15 cellular contexts compared by ENCODE assay signal in the genomic region with DNA sequence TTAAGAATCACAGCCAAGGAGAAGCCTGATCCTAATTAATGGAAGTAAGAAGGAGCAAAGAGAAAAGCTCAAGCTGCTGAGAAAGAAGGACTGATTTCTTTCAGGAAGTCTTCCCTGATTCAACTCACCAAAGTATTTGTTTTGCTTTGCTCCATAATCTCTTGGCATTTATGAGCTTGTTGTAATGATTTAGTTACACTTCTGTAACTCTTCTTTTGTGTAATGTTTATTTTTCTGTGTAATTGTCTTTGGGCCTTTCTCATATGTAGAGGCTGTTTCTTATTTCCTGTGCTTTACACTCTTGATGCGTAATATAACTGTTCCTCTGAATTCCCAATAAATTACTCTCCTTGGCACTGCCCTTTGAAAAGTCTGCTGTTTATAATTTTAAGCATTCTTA.
"Had no signal": no experiment of that assay in that cellular context is flagged by ENCODE, and none has a peak within 500 bp of the region (broad histone marks: within the 10 kb centered on the region; RNA-seq: fewer than 3 reads in every experiment).

No MANE protein-coding gene starts in this region.

- H3K4me3 ChIP-seq: colonic mucosa, heart left ventricle, left ventricle myocardium inferior, ovary, sigmoid colon, thyroid gland had no signal

- H3K27me3 ChIP-seq: colonic mucosa, ovary, sigmoid colon, thyroid gland had no signal

- H3K9me3 ChIP-seq: colonic mucosa, heart left ventricle, left ventricle myocardium inferior, ovary, sigmoid colon, thyroid gland had no signal

- H3K27ac ChIP-seq: colonic mucosa, heart left ventricle, left ventricle myocardium inferior, ovary, sigmoid colon, thyroid gland had no signal

- H3K36me3 ChIP-seq: colonic mucosa, heart left ventricle, left ventricle myocardium inferior, ovary, sigmoid colon, thyroid gland had no signal

- DNase-seq: activated CD4-positive, alpha-beta T cell treated with anti-CD3 and anti-CD28 coated beads, Interleukin-2, amount 10 ng/mL, durations not matched to agents 7 days and 5 days; activated CD4-positive, CD25-positive, alpha-beta regulatory T cell; activated CD8-positive, alpha-beta memory T cell treated with anti-CD3 and anti-CD28 coated beads, Interleukin-2, amount 50 U/mL, for 48 hours; activated gamma-delta T cell treated with Interleukin-2 at 50 U/mL for 16 hours; amygdala; central memory CD4-positive, alpha-beta T cell; colonic mucosa; effector CD4-positive, alpha-beta T cell; heart left ventricle; left ventricle myocardium inferior; naive B cell; ovary; sigmoid colon; stimulated activated CD4-positive, alpha-beta T cell treated with anti-CD3 and anti-CD28 coated beads, Interleukin-2, amount 100 ng/mL, for 24 hours; thyroid gland had no signal

- ATAC-seq: heart left ventricle had no signal

- H3K4me1 ChIP-seq: colonic mucosa, heart left ventricle, left ventricle myocardium inferior, thyroid gland had no signal
